In the genomic region with DNA sequence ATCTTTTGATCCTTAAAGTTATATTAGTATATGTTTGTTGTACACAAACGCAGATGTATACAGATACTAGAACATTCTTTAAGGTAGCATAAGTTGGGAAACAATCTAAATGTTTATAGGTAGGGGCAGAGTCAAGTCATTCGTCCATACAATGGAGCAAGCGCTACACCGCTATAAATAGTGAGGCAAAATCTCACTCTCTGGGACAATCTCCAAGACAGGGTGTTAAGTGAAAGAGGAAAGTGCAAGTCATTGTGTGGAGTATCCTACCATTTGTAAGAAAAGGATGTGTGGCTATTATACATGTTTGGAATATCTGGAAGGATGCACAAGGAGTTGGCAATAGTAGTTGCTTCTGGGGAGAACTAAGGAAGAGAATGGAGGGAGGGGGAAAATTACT, we compare ENCODE assay signal across 1 cellular context.
A peak's percentile ranks its signal among the peaks of the same experiment; 100 is the strongest.
TF ChIP-seq lines count a peak whose summit lies in the region.

No MANE protein-coding gene starts in this region.

TF ChIP-seq in HepG2, 621 proteins besides CTCF, POLR2A, EP300 and RAD21:
- TF ChIP-seq NCOA1 (CRISPR knock-in tag; IDR thresholded peaks at IDR 0.05): no peak
- TF ChIP-seq JARID2 (CRISPR knock-in tag; IDR thresholded peaks at IDR 0.05; ENCODE audit: insufficient replicate concordance): no peak
- peak; percentile 65 for TF ChIP-seq NFE2L2 (IDR thresholded peaks at IDR 0.05; ENCODE audit: low read length)
